In the genomic region with DNA sequence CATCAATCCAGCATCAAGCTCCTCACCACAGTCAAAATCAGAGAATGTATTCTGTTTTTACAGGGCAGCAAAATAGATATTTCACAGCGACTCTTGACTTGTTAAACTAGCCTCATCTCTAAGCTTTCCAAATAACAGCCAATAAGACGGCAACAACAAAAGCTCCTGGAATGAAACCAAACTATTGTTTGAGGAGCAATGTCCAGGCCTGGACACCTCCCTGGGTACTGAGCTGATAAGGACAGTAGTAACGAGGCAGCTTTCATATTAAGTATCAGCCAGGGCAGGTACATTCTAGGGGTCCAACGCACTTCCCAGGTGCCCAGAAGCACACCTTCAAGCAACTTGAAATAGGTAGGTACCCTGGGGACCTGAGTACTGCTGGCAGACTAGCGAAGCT, we compare ENCODE assay signal across 1 cellular context.
TF ChIP-seq lines count a peak whose summit lies in the region.

No MANE protein-coding gene starts in this region.

TF ChIP-seq in endothelial cell of umbilical vein, 7 proteins besides CTCF, POLR2A, EP300 and RAD21 (continued from another document):
- TF ChIP-seq MYC (IDR thresholded peaks at IDR 0.05; ENCODE audit: low read depth, low read length) (no peak), POLR2AphosphoS5 (IDR thresholded peaks at IDR 0.05; ENCODE audit: insufficient read depth, low read depth, low read length) (no peak), EZH2 (IDR thresholded peaks at IDR 0.05; ENCODE audit: borderline replicate concordance, low read depth, low read length, severe bottlenecking) (no peak), JUN (IDR thresholded peaks at IDR 0.05; ENCODE audit: borderline replicate concordance, insufficient read depth, insufficient read length, low read depth) (no peak)
